ENCODE assay signal across 9 cellular contexts in genomic region chr3:68256635-68257034, GRCh38.
A peak's percentile ranks its signal among the peaks of the same experiment; 100 is the strongest.
DNase-seq lines count a peak whose midpoint lies in the region; ATAC-seq and TF ChIP-seq lines count a peak whose summit lies in the region.
"Had no signal": no experiment of that assay in that cellular context is flagged by ENCODE, and none has a peak within 500 bp of the region (broad histone marks: within the 10 kb centered on the region; RNA-seq: fewer than 3 reads in every experiment).

No MANE protein-coding gene starts in this region.

- TF ChIP-seq CTCF in epithelial cell of proximal tubule (conservative IDR thresholded peaks at IDR 0.05; ENCODE audit: low read depth, low read length): peak; percentile 71

- H3K4me3 ChIP-seq in epithelial cell of proximal tubule (ENCODE audit: low read depth, low read length): no peak overlapping the region
- H3K4me3 ChIP-seq: suprapubic skin had no signal

- no peak for ATAC-seq in GM21576 (IDR thresholded peaks at IDR 0.05; ENCODE audit: unreplicated experiment)
- no peak for ATAC-seq in HG03108 (IDR thresholded peaks at IDR 0.05; ENCODE audit: unreplicated experiment)
- ATAC-seq in HG03097 (IDR thresholded peaks at IDR 0.05; ENCODE audit: low FRiP score, unreplicated experiment): no peak

- DNase-seq in activated CD8-positive, alpha-beta memory T cell treated with anti-CD3 and anti-CD28 coated beads, Interleukin-2, amount 50 U/mL, for 4 hours: peak; percentile 16
- no peak for DNase-seq in activated CD8-positive, alpha-beta memory T cell treated with anti-CD3 and anti-CD28 coated beads for 24 hours
- DNase-seq in SK-N-DZ (ENCODE audit: low spot score) (peak; percentile 2), epithelial cell of proximal tubule (ENCODE audit: low read depth) (no peak)
- DNase-seq in stimulated activated CD8-positive, alpha-beta memory T cell treated with anti-CD3 and anti-CD28 coated beads, Interleukin-4, amount 100 ng/mL, for 48 hours: peak; percentile 27

Comparison
In these comparisons a context has a peak if more than half of its experiments do, and no peak if none do; other contexts are left out.
1. DNase-seq: peak in activated CD8-positive, alpha-beta memory T cell treated with anti-CD3 and anti-CD28 coated beads, Interleukin-2, amount 50 U/mL, for 4 hours (single experiment), SK-N-DZ (single experiment) and stimulated activated CD8-positive, alpha-beta memory T cell treated with anti-CD3 and anti-CD28 coated beads, Interleukin-4, amount 100 ng/mL, for 48 hours (single experiment); none in activated CD8-positive, alpha-beta memory T cell treated with anti-CD3 and anti-CD28 coated beads for 24 hours (single experiment) and epithelial cell of proximal tubule (single experiment).